16 cellular contexts compared by ENCODE assay signal in genomic region chr9:131092548-131093440, GRCh38. TPM values are rescaled to one million over a fixed set of nuclear protein-coding genes. Genes with fewer than 3 reads are reported as not detected.
A peak's percentile ranks its signal among the peaks of the same experiment; 100 is the strongest.
DNase-seq lines count a peak whose midpoint lies in the region; ATAC-seq, FAIRE-seq and TF ChIP-seq lines count a peak whose summit lies in the region.
"Had no signal": no experiment of that assay in that cellular context is flagged by ENCODE, and none has a peak within 500 bp of the region (broad histone marks: within the 10 kb centered on the region; RNA-seq: fewer than 3 reads in every experiment).

No MANE protein-coding gene starts in this region.

- no peak overlapping the region for H2BK20ac ChIP-seq in H1 (ENCODE audit: low read length)

- no peak for TF ChIP-seq EP300 in H1 (IDR thresholded peaks at IDR 0.05; ENCODE audit: borderline replicate concordance in 1 of 2, low read depth in 2 of 2, low read length in 2 of 2)

- H3K36me3 ChIP-seq in breast epithelium, result no peaks in the 10 kb centered on the region
- no peaks in the 10 kb centered on the region for H3K36me3 ChIP-seq in mammary epithelial cell (ENCODE audit: insufficient read depth, low read length)
- peaks cover 0 to 3% (median 0%) of the 10 kb centered on the region in 4 experiments; a peak in 1 of 8 replicates for H3K36me3 ChIP-seq in H1 (ENCODE audit: control insufficient read depth in 2 of 4, insufficient read depth in 4 of 4, low read length in 3 of 4)
- H3K36me3 ChIP-seq in mesendoderm (ENCODE audit: control insufficient read depth, insufficient read depth, low read length), result peaks cover 4% of the 10 kb centered on the region
- H3K36me3 ChIP-seq: BLaER1 treated with 17β-estradiol and CSF1 and Interleukin-3, amounts not matched to agents 10 nM and 100 nM had no signal

- no peak overlapping the region for H3K4me2 ChIP-seq in mammary epithelial cell (ENCODE audit: insufficient read depth, low read depth, low read length)
- no peak overlapping the region for H3K4me2 ChIP-seq in H1 (ENCODE audit: insufficient read depth in 1 of 2, low read depth in 2 of 2, low read length in 2 of 2)
- no peak overlapping the region for H3K4me2 ChIP-seq in mesendoderm (ENCODE audit: low read length)
- H3K4me2 ChIP-seq: BLaER1 treated with 17β-estradiol and CSF1 and Interleukin-3, amounts not matched to agents 10 nM and 100 nM; GM23338 had no signal

- H3K23ac ChIP-seq in H1 (ENCODE audit: insufficient read length) (no peak overlapping the region), mesendoderm (ENCODE audit: low read length) (peak overlapping the region; percentile 66)

- ATAC-seq in stimulated activated naive B cell treated with anti-CD40 and anti-IgM and Interleukin-4, amounts not matched to agents 10 μg/mL and 1 μg/mL and 100 μg/mL, for 72 hours (replicated peaks), result no peak
- ATAC-seq: GM23338 had no signal

- H4K20me1 ChIP-seq in mammary epithelial cell (ENCODE audit: insufficient read depth, low read length) (no peaks in the 10 kb centered on the region), H1 (replicated peaks in 1 of 2; ENCODE audit: control insufficient read depth in 1 of 2, insufficient read depth in 2 of 2, low read length in 2 of 2) (peaks cover 0 to 7% of the 10 kb centered on the region in 2 experiments)

- dilution Hi-C loops in mammary epithelial cell (cut with HindIII; ENCODE audit: low sequenced_read_pairs), result no loop called here

- H3K27me3 ChIP-seq in breast epithelium (peaks cover 0 to 14% of the 10 kb centered on the region in 2 donors), mammary epithelial cell (ENCODE audit: insufficient read depth, low read length) (peaks cover 2% of the 10 kb centered on the region), H1 (replicated peaks in 1 of 4; ENCODE audit: control insufficient read depth in 3 of 4, extremely low read depth in 1 of 4, insufficient read depth in 3 of 4, low read length in 3 of 4) (no peaks in the 10 kb centered on the region; a peak in 1 of 7 replicates), mesendoderm (ENCODE audit: insufficient read depth, low read length, poor library complexity) (no peaks in the 10 kb centered on the region)

- no peak for FAIRE-seq in H1 (lab: Jason Lieb, UNC)
- FAIRE-seq: G401.6, GM12891 had no signal

- H3K56ac ChIP-seq in H1 (replicated peaks; ENCODE audit: insufficient read length, low read depth, low read length) (no peak overlapping the region), mesendoderm (ENCODE audit: low read length) (no peak overlapping the region)

- H2BK5ac ChIP-seq in H1 (ENCODE audit: low read depth, low read length) (0 out of 2 replicates have a peak overlapping the region, but pooled peaks have one; percentile 18), mesendoderm (ENCODE audit: low read length) (no peak overlapping the region)

- H2AK5ac ChIP-seq in H1 (ENCODE audit: low read depth, low read length), result no peak overlapping the region
- no peak overlapping the region for H2AK5ac ChIP-seq in mesendoderm (ENCODE audit: low read length)

- POLR2A ChIA-PET in H1 (lab: Charles Lee; ENCODE audit: partially characterized antibody), result interaction anchor here (0.6 to 29.0 kb wide), 5 partner anchors 10 to 443 kb away, joined by 3 to 751 read pairs (median 3); partner anchors contain the start of gene NUP214

- intact Hi-C loops in breast epithelium (cut with DNase I; ENCODE audit: low total_unique reads) (no loop called here), mammary epithelial cell (cut with micrococcal nuclease) (no loop called here)

- no TSS peak for BruUV-seq in mammary epithelial cell (replicated peaks; lab: Mats Ljungman, UMichigan)

- H2BK15ac ChIP-seq in H1 (ENCODE audit: low read length) (0 out of 2 replicates have a peak overlapping the region, but pooled peaks have one; percentile 72), mesendoderm (replicated peaks; ENCODE audit: low read depth) (no peak overlapping the region)

- H3K4me1 ChIP-seq in breast epithelium, result no peaks in the 10 kb centered on the region
- peaks cover 9% of the 10 kb centered on the region for H3K4me1 ChIP-seq in mammary epithelial cell (ENCODE audit: insufficient read depth, low read length)
- H3K4me1 ChIP-seq in H1 (replicated peaks in 1 of 4; ENCODE audit: control insufficient read depth in 3 of 4, insufficient read depth in 4 of 4, low read length in 3 of 4), result peaks cover 0 to 12% (median 9%) of the 10 kb centered on the region in 4 experiments; a peak in 6 of 7 replicates
- H3K4me1 ChIP-seq in mesendoderm (ENCODE audit: control insufficient read depth, low read depth, low read length), result peaks cover 3% of the 10 kb centered on the region

- H3K27ac Mint-ChIP-seq in stimulated activated naive B cell treated with anti-CD40 and anti-IgM and Interleukin-4, amounts not matched to agents 10 μg/mL and 1 μg/mL and 100 μg/mL, for 72 hours, result no peak overlapping the region
- H3K27ac Mint-ChIP-seq: CD4-positive, alpha-beta T cell; GM23338 had no signal

- no peak overlapping the region for H4K91ac ChIP-seq in H1 (replicated peaks; ENCODE audit: insufficient read length, low read length)

- no peak overlapping the region for H3K14ac ChIP-seq in H1 (ENCODE audit: insufficient read length)

- no peaks in the 10 kb centered on the region for H3K36me3 Mint-ChIP-seq in stimulated activated naive B cell treated with anti-CD40 and anti-IgM and Interleukin-4, amounts not matched to agents 10 μg/mL and 1 μg/mL and 100 μg/mL, for 72 hours

- H3K4ac ChIP-seq in H1 (replicated peaks; ENCODE audit: insufficient read length, low read depth, low read length), result no peak overlapping the region
- H3K4ac ChIP-seq in mesendoderm (ENCODE audit: low read depth, low read length), result no peak overlapping the region

- H4K5ac ChIP-seq in H1 (ENCODE audit: insufficient read length, low read depth, low read length), result no peak overlapping the region
- H4K5ac ChIP-seq in mesendoderm (ENCODE audit: low read length), result no peak overlapping the region

- no peak overlapping the region for H3K4me3 Mint-ChIP-seq in stimulated activated naive B cell treated with anti-CD40 and anti-IgM and Interleukin-4, amounts not matched to agents 10 μg/mL and 1 μg/mL and 100 μg/mL, for 72 hours
- H3K4me3 Mint-ChIP-seq: CD4-positive, alpha-beta T cell; GM23338; H9 had no signal

- peak overlapping the region; percentile 7 to 23 for H3K27ac ChIP-seq in breast epithelium
- no peak overlapping the region for H3K27ac ChIP-seq in mammary epithelial cell (ENCODE audit: insufficient read depth, low read depth, low read length)
- H3K27ac ChIP-seq in H1 (ENCODE audit: low read depth, low read length), result no peak overlapping the region; the same call in 1 of the 2 replicates
- no peak overlapping the region for H3K27ac ChIP-seq in mesendoderm (ENCODE audit: low read depth, low read length)
- H3K27ac ChIP-seq: BLaER1 treated with 17β-estradiol and CSF1 and Interleukin-3, amounts not matched to agents 10 nM and 100 nM had no signal

- CTCF ChIA-PET in mammary epithelial cell (lab: Charles Lee; ENCODE audit: low non-redundant PET) (no interaction called here), H1 (lab: Charles Lee; ENCODE audit: partially characterized antibody) (interaction anchor here (1.0 to 3.7 kb wide), 4 partner anchors 13 to 67 kb away, joined by 3 to 24 read pairs (median 3); no protein-coding TSS in a partner anchor)

- TF ChIP-seq POLR2A in breast epithelium (IDR thresholded peaks at IDR 0.05), result no peak
- no peak for TF ChIP-seq POLR2A in H1 (IDR thresholded peaks at IDR 0.05; ENCODE audit: control extremely low read depth in 1 of 2, low read depth in 2 of 2, low read length in 2 of 2)

- in situ Hi-C loops in mammary epithelial cell (cut with MboI; ENCODE audit: low sequenced_read_pairs in 2 of 2), result no loop called here

- H3K18ac ChIP-seq in H1 (ENCODE audit: extremely low read depth, low read length), result no peak overlapping the region; the same call in 1 of the 2 replicates
- no peak overlapping the region for H3K18ac ChIP-seq in mesendoderm (ENCODE audit: low read length)

- H2BK120ac ChIP-seq in H1 (replicated peaks; ENCODE audit: low read depth, low read length), result no peak overlapping the region
- no peak overlapping the region for H2BK120ac ChIP-seq in mesendoderm (ENCODE audit: low read depth, low read length)

- H3K4me3 ChIP-seq in breast epithelium (no peak overlapping the region), mammary epithelial cell (replicated peaks in 1 of 3; ENCODE audit: insufficient read depth in 1 of 3, low read depth in 2 of 3, low read length in 3 of 3) (no peak overlapping the region), H1 (ENCODE audit: extremely low read depth in 1 of 4, insufficient read depth in 2 of 4, low read depth in 3 of 4, low read length in 4 of 4) (no peak overlapping the region), mesendoderm (ENCODE audit: low read length) (no peak overlapping the region)
- H3K4me3 ChIP-seq: BLaER1 treated with 17β-estradiol and CSF1 and Interleukin-3, amounts not matched to agents 10 nM and 100 nM; GM23338 had no signal

- H3K23me2 ChIP-seq in H1 (ENCODE audit: low read depth, low read length), result peaks cover 5% of the 10 kb centered on the region

- H3K79me1 ChIP-seq in H1 (ENCODE audit: low read depth, low read length) (peaks cover 3% of the 10 kb centered on the region; the same call in 1 of the 2 replicates), mesendoderm (ENCODE audit: low read length) (no peaks in the 10 kb centered on the region)

- H2AFZ ChIP-seq in mammary epithelial cell (ENCODE audit: low read depth, low read length) (no peak overlapping the region), H1 (ENCODE audit: low read length) (no peak overlapping the region)
- H2AFZ ChIP-seq: GM23338 had no signal

- H3K9ac ChIP-seq in mammary epithelial cell (ENCODE audit: insufficient read depth, low read length) (no peak overlapping the region), H1 (replicated peaks in 1 of 4; ENCODE audit: extremely low read depth in 1 of 4, low read depth in 3 of 4, low read length in 3 of 4) (no peak overlapping the region), mesendoderm (ENCODE audit: low read length) (no peak overlapping the region)
- H3K9ac ChIP-seq: BLaER1 treated with 17β-estradiol and CSF1 and Interleukin-3, amounts not matched to agents 10 nM and 100 nM had no signal

- H4K8ac ChIP-seq in H1 (ENCODE audit: extremely low read depth, insufficient read depth, low read length) (peak overlapping the region; percentile 35), mesendoderm (ENCODE audit: low read depth, low read length) (no peak overlapping the region)

- TF ChIP-seq CTCF in breast epithelium (IDR thresholded peaks at IDR 0.05) (no peak), mammary epithelial cell (conservative IDR thresholded peaks at IDR 0.05 in 1 of 2, IDR thresholded peaks at IDR 0.05 in 1 of 2; ENCODE audit: extremely low read depth in 1 of 2, insufficient read depth in 1 of 2, low read depth in 1 of 2, low read length in 2 of 2) (no peak), H1 (IDR thresholded peaks at IDR 0.05; ENCODE audit: control extremely low read depth in 1 of 3, insufficient read depth in 1 of 3, low read depth in 1 of 3, low read length in 3 of 3) (no peak)

- peaks cover 5 to 16% of the 10 kb centered on the region in 2 donors for H3K4me1 Mint-ChIP-seq in stimulated activated naive B cell treated with anti-CD40 and anti-IgM and Interleukin-4, amounts not matched to agents 10 μg/mL and 1 μg/mL and 100 μg/mL, for 72 hours

- no peak for DNase-seq in breast epithelium (ENCODE audit: low spot score in 2 of 2)
- no peak for DNase-seq in mammary epithelial cell
- DNase-seq in H1 (ENCODE audit: low read depth in 1 of 2, low spot score in 2 of 2), result no peak
- no peak for DNase-seq in mesendoderm
- DNase-seq in SW 1271 (lab: John Stamatoyannopoulos, UW), result no peak
- no peak for DNase-seq in kidney glomerular epithelial cell (lab: John Stamatoyannopoulos, UW)
- DNase-seq in globus pallidus (ENCODE audit: low spot score), result no peak
- no peak for DNase-seq in stimulated activated naive B cell treated with anti-CD40 and anti-IgM and Interleukin-4, amounts not matched to agents 10 μg/mL and 1 μg/mL and 100 μg/mL, for 72 hours
- DNase-seq: ACHN; CD4-positive, alpha-beta T cell; DMS79; H9 had no signal

- TF ChIP-seq RAD21 in H1 (IDR thresholded peaks at IDR 0.05 in 1 of 2, conservative IDR thresholded peaks at IDR 0.05 in 1 of 2; ENCODE audit: low read depth in 2 of 2, low read length in 2 of 2), result no peak

- 69% methylated on average over 11 of the region's 24 CpGs for WGBS in mammary epithelial cell (ENCODE audit: low coverage, missing lambda C conversion rate)
- 88% methylated on average over 22 of the region's 24 CpGs; no CpG with 5 or more reads in 1 of the 2 experiments for WGBS in H1 (ENCODE audit: extremely low coverage in 1 of 2, insufficient coverage in 1 of 2, insufficient read length in 1 of 2, insufficient replicate concordance in 2 of 2, low coverage in 1 of 2, low lambda C conversion rate in 2 of 2, missing lambda C conversion rate in 1 of 2), 2 experiments
- WGBS in mesendoderm (ENCODE audit: extremely low coverage, insufficient coverage, low lambda C conversion rate), result no CpG with 5 or more reads among the region's 24 CpGs

- H3K9me3 ChIP-seq in breast epithelium (no peaks in the 10 kb centered on the region), mammary epithelial cell (replicated peaks; ENCODE audit: insufficient read depth, low read length) (no peaks in the 10 kb centered on the region), H1 (ENCODE audit: insufficient read depth in 2 of 2, low read depth in 1 of 2, low read length in 1 of 2) (no peaks in the 10 kb centered on the region)
- H3K9me3 ChIP-seq: BLaER1 treated with 17β-estradiol and CSF1 and Interleukin-3, amounts not matched to agents 10 nM and 100 nM had no signal

- peaks cover 40 to 46% of the 10 kb centered on the region in 2 donors for H3K27me3 Mint-ChIP-seq in stimulated activated naive B cell treated with anti-CD40 and anti-IgM and Interleukin-4, amounts not matched to agents 10 μg/mL and 1 μg/mL and 100 μg/mL, for 72 hours

- no peak overlapping the region for H2BK12ac ChIP-seq in H1 (ENCODE audit: low read depth, low read length)

- H3K9me3 Mint-ChIP-seq in stimulated activated naive B cell treated with anti-CD40 and anti-IgM and Interleukin-4, amounts not matched to agents 10 μg/mL and 1 μg/mL and 100 μg/mL, for 72 hours, result no peaks in the 10 kb centered on the region
- H3K9me3 Mint-ChIP-seq: CD4-positive, alpha-beta T cell; GM23338; H9 had no signal

- no peaks in the 10 kb centered on the region for H3K79me2 ChIP-seq in mammary epithelial cell (ENCODE audit: insufficient read depth, low read length)
- peaks cover 0 to 7% of the 10 kb centered on the region in 2 experiments; a peak in 1 of 4 replicates for H3K79me2 ChIP-seq in H1 (ENCODE audit: control insufficient read depth in 1 of 2, insufficient read depth in 2 of 2, low read length in 2 of 2)
- H3K79me2 ChIP-seq in mesendoderm (ENCODE audit: control insufficient read depth, insufficient read depth, low read length), result no peaks in the 10 kb centered on the region

RNA-seq across cellular contexts. Expression of gene AIF1L, which starts 3.5 kb away (rescaled TPM):
- total RNA-seq in breast epithelium (10 to 100 TPM; 12.5 to 33.8 (median 22.5) TPM), mammary epithelial cell (10 to 100 TPM in 1 of 2 donors, 1 to 10 TPM in 1; 5.2 to 10.7 TPM)
- polyA plus RNA-seq in mammary epithelial cell (5.8 TPM), H1 (2011; rRNA removed) (68.2 and 70.7 TPM in 2 replicates)
- 10.3 TPM for polyA minus RNA-seq in mammary epithelial cell
- 149 and 153 TPM in 2 replicates for total RNA-seq in H1 (2021; fragmentation: NEBNext Ultra II Directional; extraction: Animal tissue kit (Norgen Biotek cat#: 25700))
- 103 TPM for polyA plus RNA-seq in H1 (2011; cell fraction: cytosol; rRNA removed)
- 76.7 TPM for polyA plus RNA-seq in H1 (2011; cell fraction: nucleus; rRNA removed)
- 121 to 128 TPM (median 125 TPM) in 4 replicates for polyA plus RNA-seq in H1 (2012, experiment 1 of 2)
- polyA plus RNA-seq in H1 (2012, experiment 2 of 2), result 119 TPM
- 81.8 TPM for polyA plus RNA-seq in H1 (2013, experiment 1 of 2)
- 81.0 TPM for polyA plus RNA-seq in H1 (2013, experiment 2 of 2)
- polyA minus RNA-seq in H1 (2011; rRNA and poly(A)+ RNA removed), result 121 and 131 TPM in 2 replicates
- polyA minus RNA-seq in H1 (2011; cell fraction: cytosol; rRNA and poly(A)+ RNA removed), result 65.1 TPM
- polyA minus RNA-seq in H1 (2011; cell fraction: nucleus; rRNA and poly(A)+ RNA removed), result 45.1 TPM
- polyA plus RNA-seq in mesendoderm (2013, experiment 1 of 2), result 68.2 TPM
- polyA plus RNA-seq in mesendoderm (2013, experiment 2 of 2), result 71.4 TPM
- total RNA-seq: CD4-positive, alpha-beta T cell had no signal

RNA-seq across cellular contexts. Expression of gene NUP214, which starts 32.6 kb away (rescaled TPM):
- total RNA-seq in breast epithelium, result 10 to 100 TPM; 37.4 to 47.5 (median 40.0) TPM
- 10 to 100 TPM; 17.2 to 42.5 TPM for total RNA-seq in mammary epithelial cell
- 5.8 TPM for polyA plus RNA-seq in mammary epithelial cell
- polyA minus RNA-seq in mammary epithelial cell, result 66.7 TPM
- 39.0 and 50.2 TPM in 2 replicates for total RNA-seq in H1 (2021; fragmentation: NEBNext Ultra II Directional; extraction: Animal tissue kit (Norgen Biotek cat#: 25700))
- polyA plus RNA-seq in H1 (2011; rRNA removed), result 28.6 and 37.6 TPM in 2 replicates
- 15.4 TPM for polyA plus RNA-seq in H1 (2011; cell fraction: cytosol; rRNA removed)
- 40.9 TPM for polyA plus RNA-seq in H1 (2011; cell fraction: nucleus; rRNA removed)
- 19.7 to 32.4 TPM (median 31.4 TPM) in 4 replicates for polyA plus RNA-seq in H1 (2012, experiment 1 of 2)
- polyA plus RNA-seq in H1 (2012, experiment 2 of 2), result 36.7 TPM
- polyA plus RNA-seq in H1 (2013, experiment 1 of 2), result 25.5 TPM
- 23.7 TPM for polyA plus RNA-seq in H1 (2013, experiment 2 of 2)
- 29.8 and 33.2 TPM in 2 replicates for polyA minus RNA-seq in H1 (2011; rRNA and poly(A)+ RNA removed)
- polyA minus RNA-seq in H1 (2011; cell fraction: cytosol; rRNA and poly(A)+ RNA removed), result 35.2 TPM
- 66.2 TPM for polyA minus RNA-seq in H1 (2011; cell fraction: nucleus; rRNA and poly(A)+ RNA removed)
- polyA plus RNA-seq in mesendoderm (2013, experiment 1 of 2), result 19.6 TPM
- polyA plus RNA-seq in mesendoderm (2013, experiment 2 of 2), result 18.6 TPM

Comparison
In these comparisons a context has a peak if more than half of its experiments do, and no peak if none do; other contexts are left out.
1. H3K27ac ChIP-seq: peak in breast epithelium (2 of 2); none in mammary epithelial cell (single experiment), H1 (single experiment) and mesendoderm (single experiment).